16 cellular contexts compared by ENCODE assay signal in genomic region chr19:32342695-32343094, GRCh38. TPM values are rescaled to one million over a fixed set of nuclear protein-coding genes. Genes with fewer than 3 reads are reported as not detected.
DNase-seq lines count a peak whose midpoint lies in the region; ATAC-seq and TF ChIP-seq lines count a peak whose summit lies in the region.
"Had no signal": no experiment of that assay in that cellular context is flagged by ENCODE, and none has a peak within 500 bp of the region (broad histone marks: within the 10 kb centered on the region; RNA-seq: fewer than 3 reads in every experiment).

No MANE protein-coding gene starts in this region.

- POLR2A ChIA-PET in HEK293 (lab: Yijun Ruan, JAX), result no interaction called here

- no peak for TF ChIP-seq CTCF in HEK293 (tag by site-specific recombination; IDR thresholded peaks at IDR 0.05)
- TF ChIP-seq CTCF in nephron (IDR thresholded peaks at IDR 0.05; ENCODE audit: unreplicated experiment in 3 of 3), result no peak

- H3K4me1 Mint-ChIP-seq in nephron, result peaks cover 11% of the 10 kb centered on the region

- no peak overlapping the region for H3K4me3 ChIP-seq in HEK293 (ENCODE audit: low read depth, low read length)
- H3K4me3 ChIP-seq: BLaER1 had no signal

- DNase-seq in mesenteric fat pad (ENCODE audit: low spot score) (no peak), NCI-H774 (lab: John Stamatoyannopoulos, UW) (no peak)
- DNase-seq: 8988T; ACHN; BE2C; C1 segment of cervical spinal cord; Caco-2; Calu3; CD4-positive, CD25-positive, alpha-beta regulatory T cell; CD8-positive, alpha-beta T cell; DMS79 treated with DMSO at 0.1 percent for 48 hours; GF-D8 had no signal

- H3K27me3 Mint-ChIP-seq in nephron (ENCODE audit: low read depth), result peaks cover 7% of the 10 kb centered on the region
- H3K27me3 Mint-ChIP-seq: CD4-positive, CD25-positive, alpha-beta regulatory T cell had no signal

- no peaks in the 10 kb centered on the region; the same call in 1 of the 2 replicates for H3K9me3 ChIP-seq in HEK293 (ENCODE audit: control insufficient read depth, insufficient read depth, low read depth, low read length)
- H3K9me3 ChIP-seq: BE2C, BLaER1, Caco-2 had no signal

- H3K4me1 ChIP-seq in HEK293 (ENCODE audit: control insufficient read depth, insufficient read depth, low read length), result peaks cover 21% of the 10 kb centered on the region
- H3K4me1 ChIP-seq: BE2C, Caco-2 had no signal

- no peaks in the 10 kb centered on the region for H3K9me3 Mint-ChIP-seq in nephron
- H3K9me3 Mint-ChIP-seq: CD8-positive, alpha-beta T cell had no signal

- H3K27ac ChIP-seq in HEK293 (ENCODE audit: extremely low read depth, low read depth, low read length), result no peak overlapping the region
- H3K27ac ChIP-seq: BLaER1 had no signal

- H3K36me3 Mint-ChIP-seq in nephron (ENCODE audit: low read depth), result no peaks in the 10 kb centered on the region
- H3K36me3 Mint-ChIP-seq: CD4-positive, CD25-positive, alpha-beta regulatory T cell had no signal

- peaks cover 6 to 9% of the 10 kb centered on the region in 2 experiments for H3K36me3 ChIP-seq in HEK293 (ENCODE audit: control insufficient read depth in 2 of 2, insufficient read depth in 1 of 2, low read length in 2 of 2)
- H3K36me3 ChIP-seq: BLaER1 had no signal

- peak overlapping the region in 2 of 3 experiments; percentile 14 to 56 for H3K4me3 Mint-ChIP-seq in nephron
- H3K4me3 Mint-ChIP-seq: CD8-positive, alpha-beta T cell had no signal

- H3K27ac Mint-ChIP-seq in nephron, result no peak overlapping the region
- H3K27ac Mint-ChIP-seq: CD8-positive, alpha-beta T cell had no signal

- no peak for ATAC-seq in GM19351 (IDR thresholded peaks at IDR 0.05; ENCODE audit: unreplicated experiment)
- ATAC-seq: CD8-positive, alpha-beta T cell had no signal

- CTCF ChIA-PET in HEK293 (lab: Yijun Ruan, JAX), result interaction anchor here (0.5 to 2.5 kb wide), 4 partner anchors 15 to 582 kb away, joined by 3 to 12 read pairs (median 5); no protein-coding TSS in a partner anchor

TF ChIP-seq in HEK293, 187 proteins besides CTCF, POLR2A, EP300 and RAD21:
- TF ChIP-seq, protein P1, sequence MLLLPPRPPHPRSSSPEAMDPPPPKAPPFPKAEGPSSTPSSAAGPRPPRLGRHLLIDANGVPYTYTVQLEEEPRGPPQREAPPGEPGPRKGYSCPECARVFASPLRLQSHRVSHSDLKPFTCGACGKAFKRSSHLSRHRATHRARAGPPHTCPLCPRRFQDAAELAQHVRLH (tag by site-specific recombination; IDR thresholded peaks at IDR 0.05), result peak; percentile 11; the same call in 1 of the 2 replicates
- TF ChIP-seq ZNF280D (tag by site-specific recombination; IDR thresholded peaks at IDR 0.05), result peak; percentile 82; the same call in 1 of the 2 replicates
- TF ChIP-seq ZNF530 (tag by site-specific recombination; IDR thresholded peaks at IDR 0.05; ENCODE audit: low read depth), result no peak
- TF ChIP-seq ZBTB8A (tag by site-specific recombination; IDR thresholded peaks at IDR 0.05), result no peak
- peak; percentile 97 for TF ChIP-seq ZNF146 (tag by site-specific recombination; IDR thresholded peaks at IDR 0.05)

RNA-seq across cellular contexts. Expression of gene ZNF507, which starts 2.7 kb away (rescaled TPM):
- total RNA-seq in mesenteric fat pad, result 15.8 TPM
